Comparison of ENCODE assay signal across 19 cellular contexts in genomic region chr22:33030923-33031525, GRCh38. TPM values are rescaled to one million over a fixed set of nuclear protein-coding genes. Genes with fewer than 3 reads are reported as not detected.
DNase-seq lines count a peak whose midpoint lies in the region; ATAC-seq and TF ChIP-seq lines count a peak whose summit lies in the region.
"Had no signal": no experiment of that assay in that cellular context is flagged by ENCODE, and none has a peak within 500 bp of the region (broad histone marks: within the 10 kb centered on the region; RNA-seq: fewer than 3 reads in every experiment).

No MANE protein-coding gene starts in this region.

- no peak overlapping the region for H2BK120ac ChIP-seq in mesendoderm (ENCODE audit: low read depth, low read length)

- H3K27ac ChIP-seq in mesendoderm (ENCODE audit: low read depth, low read length): no peak overlapping the region
- H3K27ac ChIP-seq: Peyer's patch had no signal

- no peak overlapping the region for H4K5ac ChIP-seq in mesendoderm (ENCODE audit: low read length)

- H3K4me2 ChIP-seq in mesendoderm (ENCODE audit: low read length): no peak overlapping the region

- no peaks in the 10 kb centered on the region for H3K79me2 ChIP-seq in mesendoderm (ENCODE audit: control insufficient read depth, insufficient read depth, low read length)

- no peak overlapping the region for H3K4me3 ChIP-seq in mesendoderm (ENCODE audit: low read length)
- H3K4me3 ChIP-seq: Peyer's patch had no signal

- no peak overlapping the region for H2AK5ac ChIP-seq in mesendoderm (ENCODE audit: low read length)

- peaks cover 14% of the 10 kb centered on the region for H3K27me3 Mint-ChIP-seq in stimulated activated naive CD8-positive, alpha-beta T cell treated with anti-CD3 and anti-CD28 coated beads, Interleukin-15, amount 100 ng/mL, for 72 hours
- peaks cover 24% of the 10 kb centered on the region for H3K27me3 Mint-ChIP-seq in type B pancreatic cell

- H3K9ac ChIP-seq in mesendoderm (ENCODE audit: low read length): no peak overlapping the region

- no peak for DNase-seq in stimulated activated naive CD8-positive, alpha-beta T cell treated with anti-CD3 and anti-CD28 coated beads, Interleukin-15, amount 100 ng/mL, for 72 hours
- no peak for DNase-seq in stimulated activated naive CD8-positive, alpha-beta T cell treated with anti-CD3 and anti-CD28 coated beads, Interleukin-15, Interleukin-2, amounts not matched to agents 100 U/mL and 50 U/mL, for 24 hours
- DNase-seq in NCI-H69 (lab: John Stamatoyannopoulos, UW): peak; percentile 81
- DNase-seq in mesendoderm: peak; percentile 73
- DNase-seq in type B pancreatic cell (ENCODE audit: extremely low spot score, unreplicated experiment): no peak
- DNase-seq in stimulated activated CD4-positive, alpha-beta T cell treated with anti-CD3 and anti-CD28 coated beads, Interleukin-12 subunit alpha, Interleukin-12 subunit beta, amount 100 ng/mL, for 4 hours: no peak
- DNase-seq: CD4-positive, CD25-positive, alpha-beta regulatory T cell; COR-L47; DMS153; GDM1; Kasumi-1; NCI-H1436; NCI-H2029; NCI-H2227 treated with DMSO at 0.1 percent for 48 hours; NCI-H510A; NCI-H748 treated with DMSO at 0.1 percent for 48 hours; Peyer's patch had no signal

- no peaks in the 10 kb centered on the region for H3K27me3 ChIP-seq in mesendoderm (ENCODE audit: insufficient read depth, low read length, poor library complexity)
- H3K27me3 ChIP-seq: Peyer's patch had no signal

- H3K27ac Mint-ChIP-seq in stimulated activated naive CD8-positive, alpha-beta T cell treated with anti-CD3 and anti-CD28 coated beads, Interleukin-15, amount 100 ng/mL, for 72 hours: peak overlapping the region; percentile 3 to 37
- peak overlapping the region; percentile 6 for H3K27ac Mint-ChIP-seq in type B pancreatic cell
- H3K27ac Mint-ChIP-seq: CD4-positive, CD25-positive, alpha-beta regulatory T cell had no signal

- no peaks in the 10 kb centered on the region for H3K36me3 Mint-ChIP-seq in type B pancreatic cell

- peaks cover 11% of the 10 kb centered on the region for H3K4me1 ChIP-seq in mesendoderm (ENCODE audit: control insufficient read depth, low read depth, low read length)
- H3K4me1 ChIP-seq: Peyer's patch had no signal

- no peak overlapping the region for H3K4me3 Mint-ChIP-seq in stimulated activated naive CD8-positive, alpha-beta T cell treated with anti-CD3 and anti-CD28 coated beads, Interleukin-15, amount 100 ng/mL, for 72 hours
- no peak overlapping the region for H3K4me3 Mint-ChIP-seq in type B pancreatic cell
- H3K4me3 Mint-ChIP-seq: CD4-positive, CD25-positive, alpha-beta regulatory T cell had no signal

- H3K79me1 ChIP-seq in mesendoderm (ENCODE audit: low read length): no peaks in the 10 kb centered on the region

- H3K4me1 Mint-ChIP-seq in stimulated activated naive CD8-positive, alpha-beta T cell treated with anti-CD3 and anti-CD28 coated beads, Interleukin-15, amount 100 ng/mL, for 72 hours: no peaks in the 10 kb centered on the region
- peaks cover 13% of the 10 kb centered on the region for H3K4me1 Mint-ChIP-seq in type B pancreatic cell (ENCODE audit: unreplicated experiment)
- H3K4me1 Mint-ChIP-seq: CD4-positive, CD25-positive, alpha-beta regulatory T cell had no signal

- H2BK5ac ChIP-seq in mesendoderm (ENCODE audit: low read length): peak overlapping the region; percentile 21

- no peak overlapping the region for H2BK15ac ChIP-seq in mesendoderm (replicated peaks; ENCODE audit: low read depth)

- peak overlapping the region; percentile 91 for H3K18ac ChIP-seq in mesendoderm (ENCODE audit: low read length)

- H3K23ac ChIP-seq in mesendoderm (ENCODE audit: low read length): no peak overlapping the region

- H3K4ac ChIP-seq in mesendoderm (ENCODE audit: low read depth, low read length): peak overlapping the region; percentile 62

- H3K36me3 ChIP-seq in mesendoderm (ENCODE audit: control insufficient read depth, insufficient read depth, low read length): no peaks in the 10 kb centered on the region
- H3K36me3 ChIP-seq: Peyer's patch had no signal

- no peak for TF ChIP-seq CTCF in type B pancreatic cell (conservative IDR thresholded peaks at IDR 0.05)

- H3K56ac ChIP-seq in mesendoderm (ENCODE audit: low read length): peak overlapping the region; percentile 58

- no peak overlapping the region for H4K8ac ChIP-seq in mesendoderm (ENCODE audit: low read depth, low read length)

- ATAC-seq in stimulated activated naive CD8-positive, alpha-beta T cell treated with anti-CD3 and anti-CD28 coated beads, Interleukin-15, amount 100 ng/mL, for 72 hours: no peak
- ATAC-seq in stimulated activated naive CD8-positive, alpha-beta T cell treated with anti-CD3 and anti-CD28 coated beads, Interleukin-15, Interleukin-2, amounts not matched to agents 100 U/mL and 50 U/mL, for 24 hours: no peak
- ATAC-seq in GM18909 (IDR thresholded peaks at IDR 0.05; ENCODE audit: poor library complexity, unreplicated experiment) (no peak), HG03095 (IDR thresholded peaks at IDR 0.05; ENCODE audit: unreplicated experiment) (no peak)

- WGBS in mesendoderm (ENCODE audit: extremely low coverage, insufficient coverage, low lambda C conversion rate): no CpG with 5 or more reads among the region's 4 CpGs

- no peaks in the 10 kb centered on the region for H3K9me3 Mint-ChIP-seq in stimulated activated naive CD8-positive, alpha-beta T cell treated with anti-CD3 and anti-CD28 coated beads, Interleukin-15, amount 100 ng/mL, for 72 hours
- H3K9me3 Mint-ChIP-seq in type B pancreatic cell: no peaks in the 10 kb centered on the region

RNA-seq across cellular contexts. Expression of gene SYN3, which starts 27.2 kb away (rescaled TPM):
- polyA plus RNA-seq in mesendoderm (2013, experiment 1 of 2): 2.6 TPM
- 3.0 TPM for polyA plus RNA-seq in mesendoderm (2013, experiment 2 of 2)
- 1.9 and 3.9 TPM in 2 replicates for total RNA-seq in type B pancreatic cell (ENCODE audit: low replicate concordance)
- total RNA-seq: CD4-positive, CD25-positive, alpha-beta regulatory T cell; Peyer's patch had no signal
- polyA plus RNA-seq: CD4-positive, CD25-positive, alpha-beta regulatory T cell had no signal

Comparison
In these comparisons a context has a peak if more than half of its experiments do, and no peak if none do; other contexts are left out.
1. DNase-seq: peak in NCI-H69 (single experiment) and mesendoderm (single experiment); none in stimulated activated naive CD8-positive, alpha-beta T cell treated with anti-CD3 and anti-CD28 coated beads, Interleukin-15, amount 100 ng/mL, for 72 hours (0 of 2), stimulated activated naive CD8-positive, alpha-beta T cell treated with anti-CD3 and anti-CD28 coated beads, Interleukin-15, Interleukin-2, amounts not matched to agents 100 U/mL and 50 U/mL, for 24 hours (single experiment), type B pancreatic cell (single experiment) and stimulated activated CD4-positive, alpha-beta T cell treated with anti-CD3 and anti-CD28 coated beads, Interleukin-12 subunit alpha, Interleukin-12 subunit beta, amount 100 ng/mL, for 4 hours (single experiment).